In genomic region chr15:67084561-67084960, GRCh38 we compare ENCODE assay signal across 13 cellular contexts. TPM values are rescaled to one million over a fixed set of nuclear protein-coding genes. Genes with fewer than 3 reads are reported as not detected.
DNase-seq lines count a peak whose midpoint lies in the region; ATAC-seq and TF ChIP-seq lines count a peak whose summit lies in the region.
"Had no signal": no experiment of that assay in that cellular context is flagged by ENCODE, and none has a peak within 500 bp of the region (broad histone marks: within the 10 kb centered on the region; RNA-seq: fewer than 3 reads in every experiment).

No MANE protein-coding gene starts in this region.

- H3K4me1 ChIP-seq in OCI-LY7 (ENCODE audit: insufficient read depth, low read length, poor library complexity, severe bottlenecking), result peaks cover 93% of the 10 kb centered on the region
- peaks cover 80% of the 10 kb centered on the region for H3K4me1 ChIP-seq in effector memory CD4-positive, alpha-beta T cell (ENCODE audit: control insufficient read depth, insufficient read depth, low read length, poor library complexity, severe bottlenecking)
- H3K4me1 ChIP-seq in spleen, result peaks cover 76 to 100% (median 100%) of the 10 kb centered on the region in 6 donors
- H3K4me1 ChIP-seq in heart left ventricle, result peaks cover 0 to 99% (median 84%) of the 10 kb centered on the region in 12 donors

- no peak for ATAC-seq in GM21717 (IDR thresholded peaks at IDR 0.05; ENCODE audit: unreplicated experiment)
- no peak for ATAC-seq in heart left ventricle
- ATAC-seq in HG03342 (IDR thresholded peaks at IDR 0.05; ENCODE audit: unreplicated experiment), result no peak
- ATAC-seq: K562, left colon had no signal

- H3K9me3 ChIP-seq in OCI-LY7 (ENCODE audit: low read length), result no peaks in the 10 kb centered on the region
- no peaks in the 10 kb centered on the region for H3K9me3 ChIP-seq in effector memory CD4-positive, alpha-beta T cell (ENCODE audit: control insufficient read depth, low read length)
- no peaks in the 10 kb centered on the region for H3K9me3 ChIP-seq in spleen
- H3K9me3 ChIP-seq in heart left ventricle, result no peaks in the 10 kb centered on the region
- H3K9me3 ChIP-seq: upper lobe of left lung had no signal

- peak overlapping the region; percentile 74 for H3K4me3 Mint-ChIP-seq in activated CD4-positive, alpha-beta T cell treated with anti-CD3 and anti-CD28 coated beads, Interleukin-2, amount 10 ng/mL, durations not matched to agents 24 days and 14 days

- H3K27ac ChIP-seq in OCI-LY7 (ENCODE audit: low read depth, low read length, poor library complexity, severe bottlenecking), result peak overlapping the region; percentile 99
- H3K27ac ChIP-seq in effector memory CD4-positive, alpha-beta T cell (ENCODE audit: insufficient read depth, low read length, poor library complexity, severe bottlenecking), result peak overlapping the region; percentile 19
- H3K27ac ChIP-seq in spleen, result peak overlapping the region; percentile 26 to 85 (median 71)
- peak overlapping the region in 1 of 12 donors; percentile 56 for H3K27ac ChIP-seq in heart left ventricle

- peak overlapping the region; percentile 79 for H3K4me2 ChIP-seq in OCI-LY7 (ENCODE audit: low read length)

- peaks cover 84% of the 10 kb centered on the region for H3K79me2 ChIP-seq in OCI-LY7 (ENCODE audit: insufficient read depth, low read depth, low read length)

- no peaks in the 10 kb centered on the region for H3K9me3 Mint-ChIP-seq in activated CD4-positive, alpha-beta T cell treated with anti-CD3 and anti-CD28 coated beads, Interleukin-2, amount 10 ng/mL, durations not matched to agents 24 days and 14 days

- WGBS in spleen, 5 donors, result 44 to 69% (median 59%) methylated on average over 7 of the region's 7 CpGs
- WGBS in heart left ventricle, 4 donors, result 82 to 89% (median 87%) methylated on average over 7 of the region's 7 CpGs

- H3K4me1 Mint-ChIP-seq in activated CD4-positive, alpha-beta T cell treated with anti-CD3 and anti-CD28 coated beads, Interleukin-2, amount 10 ng/mL, durations not matched to agents 24 days and 14 days, result peaks cover 95% of the 10 kb centered on the region

- H3K9me2 ChIP-seq in OCI-LY7 (ENCODE audit: insufficient read depth, low read length), result no peaks in the 10 kb centered on the region

- TF ChIP-seq CTCF in OCI-LY7 (conservative IDR thresholded peaks at IDR 0.05; ENCODE audit: low read length) (no peak), spleen (IDR thresholded peaks at IDR 0.05 in 8 of 11, conservative IDR thresholded peaks at IDR 0.05 in 3 of 11) (no peak), heart left ventricle (IDR thresholded peaks at IDR 0.05) (no peak)

- intact Hi-C loops in activated CD4-positive, alpha-beta T cell treated with anti-CD3 and anti-CD28 coated beads, Interleukin-2, amount 10 ng/mL, durations not matched to agents 24 days and 14 days (cut with micrococcal nuclease), result loop anchor here (5.0 kb wide), 1 partner anchor 137 kb away; no protein-coding TSS in a partner anchor
- intact Hi-C loops in OCI-LY7 (cut with micrococcal nuclease; ENCODE audit: unreplicated experiment), result loop anchor here (5.0 to 10.0 kb wide), 4 partner anchors 48 to 698 kb away; partner anchors contain the start of genes AAGAB, IQCH and SMAD6
- intact Hi-C loops in spleen (cut with DNase I; ENCODE audit: low total_unique reads), result no loop called here
- intact Hi-C loops in heart left ventricle (cut with DNase I), result no loop called here

- H3K36me3 ChIP-seq in OCI-LY7 (ENCODE audit: insufficient read depth, low read length) (peaks cover 21% of the 10 kb centered on the region), spleen (no peaks in the 10 kb centered on the region), heart left ventricle (no peaks in the 10 kb centered on the region)
- H3K36me3 ChIP-seq in effector memory CD4-positive, alpha-beta T cell (ENCODE audit: control insufficient read depth, insufficient read depth, low read length), result no peaks in the 10 kb centered on the region
- H3K36me3 ChIP-seq: upper lobe of left lung had no signal

- H3K27me3 ChIP-seq in effector memory CD4-positive, alpha-beta T cell (replicated peaks; ENCODE audit: control insufficient read depth, insufficient read depth, low read length, poor library complexity, severe bottlenecking), result no peaks in the 10 kb centered on the region
- H3K27me3 ChIP-seq in spleen (replicated peaks in 1 of 7), result no peaks in the 10 kb centered on the region
- H3K27me3 ChIP-seq in heart left ventricle, result no peaks in the 10 kb centered on the region
- H3K27me3 ChIP-seq: upper lobe of left lung had no signal

- BruUV-seq in OCI-LY7 (replicated peaks; lab: Mats Ljungman, UMichigan), result no TSS peak

- no peak for TF ChIP-seq POLR2A in spleen (IDR thresholded peaks at IDR 0.05)
- TF ChIP-seq POLR2A in heart left ventricle (IDR thresholded peaks at IDR 0.05), result no peak

- H3K27ac Mint-ChIP-seq in activated CD4-positive, alpha-beta T cell treated with anti-CD3 and anti-CD28 coated beads, Interleukin-2, amount 10 ng/mL, durations not matched to agents 24 days and 14 days, result peak overlapping the region; percentile 96

- no peaks in the 10 kb centered on the region for H4K20me1 ChIP-seq in OCI-LY7 (ENCODE audit: insufficient read depth, low read length)

- peaks cover 67% of the 10 kb centered on the region for H3K36me3 Mint-ChIP-seq in activated CD4-positive, alpha-beta T cell treated with anti-CD3 and anti-CD28 coated beads, Interleukin-2, amount 10 ng/mL, durations not matched to agents 24 days and 14 days (ENCODE audit: low read depth)

- no peak overlapping the region for H2AFZ ChIP-seq in OCI-LY7 (ENCODE audit: low read length)

- POLR2A ChIA-PET in OCI-LY7 (lab: Charles Lee), result interaction anchor here (0.5 to 12.4 kb wide), 7 partner anchors 10 to 770 kb away, joined by 3 to 80 read pairs (median 6); no protein-coding TSS in a partner anchor

- H3K4me3 ChIP-seq in OCI-LY7 (ENCODE audit: low read depth, low read length, poor library complexity, severe bottlenecking) (peak overlapping the region; percentile 54), spleen (no peak overlapping the region), heart left ventricle (no peak overlapping the region)
- no peak overlapping the region for H3K4me3 ChIP-seq in effector memory CD4-positive, alpha-beta T cell (ENCODE audit: insufficient read depth, low read depth, low read length, poor library complexity, severe bottlenecking)
- H3K4me3 ChIP-seq: K562, upper lobe of left lung had no signal

- CTCF ChIA-PET in OCI-LY7 (lab: Charles Lee; ENCODE audit: unreplicated experiment), result no interaction called here

- no peak for DNase-seq in activated CD4-positive, alpha-beta T cell treated with anti-CD3 and anti-CD28 coated beads, Interleukin-2, amount 10 ng/mL, durations not matched to agents 24 days and 14 days
- no peak for DNase-seq in activated CD4-positive, alpha-beta T cell treated with anti-CD3 and anti-CD28 coated beads for 1 hour
- no peak for DNase-seq in OCI-LY7 (ENCODE audit: low spot score)
- DNase-seq in effector memory CD4-positive, alpha-beta T cell, result no peak
- DNase-seq in spleen, result no peak
- DNase-seq in heart left ventricle, result no peak
- DNase-seq: left colon, NCI-H2029 treated with DMSO at 0.1 percent for 48 hours, small intestine, upper lobe of left lung had no signal

- no peaks in the 10 kb centered on the region for H3K27me3 Mint-ChIP-seq in activated CD4-positive, alpha-beta T cell treated with anti-CD3 and anti-CD28 coated beads, Interleukin-2, amount 10 ng/mL, durations not matched to agents 24 days and 14 days

RNA-seq across cellular contexts. Expression of gene SMAD3, which starts 19.2 kb away (rescaled TPM):
- 59.9 and 61.6 TPM in 2 replicates for total RNA-seq in activated CD4-positive, alpha-beta T cell treated with anti-CD3 and anti-CD28 coated beads, Interleukin-2, amount 10 ng/mL, durations not matched to agents 24 days and 14 days
- total RNA-seq in OCI-LY7 (2014; rRNA removed; shearing (Covaris generic)), result 32.8 and 41.2 TPM in 2 replicates
- total RNA-seq in OCI-LY7 (2022) (77.8 and 84.5 TPM in 2 replicates), spleen (10 to 100 TPM; 27.3 to 78.4 (median 47.5) TPM), heart left ventricle (10 to 100 TPM; 12.1 to 34.3 (median 16.3) TPM)
- polyA plus RNA-seq in spleen (1 to 10 TPM; 8.3 to 8.9 (median 8.6) TPM), heart left ventricle (1 to 10 TPM; 5.6 to 9.8 TPM)

Comparison
In these comparisons a context has a peak if more than half of its experiments do, and no peak if none do; other contexts are left out.
1. intact Hi-C loops: an anchor here in activated CD4-positive, alpha-beta T cell treated with anti-CD3 and anti-CD28 coated beads, Interleukin-2, amount 10 ng/mL, durations not matched to agents 24 days and 14 days (5.0 kb wide) and OCI-LY7 (5.0 to 10.0 kb wide); none called in spleen and heart left ventricle.